19 cellular contexts compared by ENCODE assay signal in genomic region chr16:702341-702740, GRCh38. TPM values are rescaled to one million over a fixed set of nuclear protein-coding genes. Genes with fewer than 3 reads are reported as not detected.
DNase-seq lines count a peak whose midpoint lies in the region; ATAC-seq and TF ChIP-seq lines count a peak whose summit lies in the region.
"Had no signal": no experiment of that assay in that cellular context is flagged by ENCODE, and none has a peak within 500 bp of the region (broad histone marks: within the 10 kb centered on the region; RNA-seq: fewer than 3 reads in every experiment).

No MANE protein-coding gene starts in this region.

- no peaks in the 10 kb centered on the region for H3F3A ChIP-seq in neural cell (ENCODE audit: insufficient read depth, low read length, poor library complexity, severe bottlenecking)

- H3K27me3 ChIP-seq in dorsolateral prefrontal cortex (peaks cover 0 to 74% (median 15%) of the 10 kb centered on the region in 45 donors), neural cell (ENCODE audit: insufficient read depth, low read depth, low read length) (peaks cover 31% of the 10 kb centered on the region)

- H3K36me3 ChIP-seq in neural cell (ENCODE audit: insufficient read depth, low read length), result no peaks in the 10 kb centered on the region

- no peak overlapping the region for H2AFZ ChIP-seq in neural cell (ENCODE audit: low read depth, low read length)

- DNase-seq in T-helper 17 cell, result no peak
- no peak for DNase-seq in dorsolateral prefrontal cortex
- no peak for DNase-seq in dedifferentiated amniotic fluid mesenchymal stem cell (ENCODE audit: extremely low spot score)
- DNase-seq in stimulated activated CD4-positive, alpha-beta T cell treated with anti-CD3 and anti-CD28 coated beads, Interleukin-4, amount 100 ng/mL, for 1 hour, result no peak
- no peak for DNase-seq in NCI-H2171 treated with DMSO at 0.1 percent for 48 hours (lab: John Stamatoyannopoulos, UW)
- DNase-seq in NOMO-1 (lab: John Stamatoyannopoulos, UW; ENCODE audit: unreplicated experiment in 2 of 2), result no peak
- DNase-seq: AML-193; Caco-2; CD4-positive, alpha-beta T cell; DMS153; DMS79; GDM1; GOT3; H7; IMR-90 had no signal

- TF ChIP-seq EP300 in neural cell (conservative IDR thresholded peaks at IDR 0.05; ENCODE audit: poor library complexity, severe bottlenecking), result no peak

- no peaks in the 10 kb centered on the region for H3K9me2 ChIP-seq in neural cell (ENCODE audit: insufficient read depth, low read length)

- TF ChIP-seq CTCF in dorsolateral prefrontal cortex (IDR thresholded peaks at IDR 0.05 in 54 of 56, conservative IDR thresholded peaks at IDR 0.05 in 2 of 56; ENCODE audit: low read depth in 1 of 56, partially characterized antibody in 56 of 56) (no peak), neural cell (IDR thresholded peaks at IDR 0.05; ENCODE audit: poor library complexity, severe bottlenecking) (no peak)

- H3K4me3 ChIP-seq in dorsolateral prefrontal cortex (peak overlapping the region in 52 of 59 donors; percentile 17 to 78 (median 66)), neural cell (ENCODE audit: low read length) (peak overlapping the region; percentile 62)
- H3K4me3 ChIP-seq: A549 had no signal

- H3K36me3 Mint-ChIP-seq in T-helper 17 cell (ENCODE audit: low read depth), result no peaks in the 10 kb centered on the region

- peak overlapping the region in 36 of 59 donors; percentile 7 to 94 (median 60) for H3K27ac ChIP-seq in dorsolateral prefrontal cortex
- H3K27ac ChIP-seq in neural cell (ENCODE audit: low read length), result no peak overlapping the region
- H3K27ac ChIP-seq: A549, C4-2B had no signal

- peaks cover 29% of the 10 kb centered on the region for H3K27me3 Mint-ChIP-seq in T-helper 17 cell

- H4K20me1 ChIP-seq in neural cell (ENCODE audit: insufficient read depth), result peaks cover 50% of the 10 kb centered on the region

- H3K9me3 ChIP-seq in T-helper 17 cell (ENCODE audit: control insufficient read depth, low read length, poor library complexity, severe bottlenecking) (no peaks in the 10 kb centered on the region), neural cell (ENCODE audit: low read length) (no peaks in the 10 kb centered on the region)
- H3K9me3 ChIP-seq: A549, Caco-2 had no signal

- peak overlapping the region; percentile 72 for H3K4me3 Mint-ChIP-seq in T-helper 17 cell
- H3K4me3 Mint-ChIP-seq: CD4-positive, alpha-beta T cell had no signal

- H3K9ac ChIP-seq in neural cell (ENCODE audit: low read length), result no peak overlapping the region

- H3K4me2 ChIP-seq in neural cell (ENCODE audit: low read length), result no peak overlapping the region
- H3K4me2 ChIP-seq: A549 had no signal

- H3K27ac Mint-ChIP-seq in T-helper 17 cell, result no peak overlapping the region
- H3K27ac Mint-ChIP-seq: CD4-positive, alpha-beta T cell had no signal

- peaks cover 12% of the 10 kb centered on the region for H3K4me1 Mint-ChIP-seq in T-helper 17 cell

- H3K79me2 ChIP-seq in neural cell (replicated peaks; ENCODE audit: insufficient read depth, low read length), result peaks cover 43% of the 10 kb centered on the region

- no peak for ATAC-seq in T-helper 17 cell
- ATAC-seq: A549, HCT116 had no signal

- no peak for TF ChIP-seq RAD21 in neural cell (conservative IDR thresholded peaks at IDR 0.05)

- intact Hi-C loops in dorsolateral prefrontal cortex (cut with DNase I), result no loop called here

TF ChIP-seq in neural cell, 6 proteins besides CTCF, POLR2A, EP300 and RAD21:
- TF ChIP-seq TAF1 (IDR thresholded peaks at IDR 0.05; ENCODE audit: low read depth), result no peak
- no peak for TF ChIP-seq EZH2 (IDR thresholded peaks at IDR 0.05; ENCODE audit: borderline replicate concordance, insufficient read depth, low read length, poor library complexity, severe bottlenecking)
- no peak for TF ChIP-seq SMC3 (conservative IDR thresholded peaks at IDR 0.05; ENCODE audit: poor library complexity)
- no peak for TF ChIP-seq REST (IDR thresholded peaks at IDR 0.05; ENCODE audit: borderline replicate concordance)
- no peak for TF ChIP-seq MXI1 (conservative IDR thresholded peaks at IDR 0.05; ENCODE audit: poor library complexity, severe bottlenecking)
- TF ChIP-seq POLR2AphosphoS5 (IDR thresholded peaks at IDR 0.05), result no peak

RNA-seq across cellular contexts. Expression of gene FBXL16, which starts 3.3 kb away (rescaled TPM):
- total RNA-seq in T-helper 17 cell (10 to 100 TPM; 29.0 to 35.3 TPM), dorsolateral prefrontal cortex (100 to 1,000 TPM; 121 to 658 (median 421) TPM)
- polyA plus RNA-seq in neural cell, result 3.4 and 6.1 TPM in 2 replicates
- polyA minus RNA-seq in neural cell, result 8.0 and 10.8 TPM in 2 replicates

RNA-seq across cellular contexts. Expression of gene WDR24, which starts 12.1 kb away (rescaled TPM):
- total RNA-seq in T-helper 17 cell (10 to 100 TPM in 1 of 2 donors, 1 to 10 TPM in 1; 9.0 to 11.7 TPM), dorsolateral prefrontal cortex (10 to 100 TPM; 12.4 to 22.0 (median 17.5) TPM)
- polyA plus RNA-seq in neural cell, result 23.0 and 28.8 TPM in 2 replicates
- polyA minus RNA-seq in neural cell, result 12.4 and 12.6 TPM in 2 replicates

RNA-seq across cellular contexts. Expression of gene METRN, which starts 12.6 kb away (rescaled TPM):
- total RNA-seq in T-helper 17 cell (1 to 10 TPM; 3.8 to 4.3 TPM), dorsolateral prefrontal cortex (100 to 1,000 TPM in 119 of 120 experiments, 10 to 100 TPM in 1; 84.0 to 448 (median 154) TPM)
- 37.6 and 56.1 TPM in 2 replicates for polyA plus RNA-seq in neural cell
- 16.4 and 20.0 TPM in 2 replicates for polyA minus RNA-seq in neural cell

RNA-seq across cellular contexts. Expression of gene JMJD8, which starts 18.2 kb away (rescaled TPM):
- 10 to 100 TPM; 28.0 to 36.1 TPM for total RNA-seq in T-helper 17 cell
- 10 to 100 TPM; 19.0 to 50.5 (median 30.3) TPM for total RNA-seq in dorsolateral prefrontal cortex
- polyA plus RNA-seq in neural cell, result 44.7 and 51.6 TPM in 2 replicates
- polyA minus RNA-seq in neural cell, result 19.4 and 23.6 TPM in 2 replicates

RNA-seq across cellular contexts. Expression of gene ANTKMT, which starts 18.6 kb away (rescaled TPM):
- total RNA-seq in T-helper 17 cell (10 to 100 TPM; 10.3 to 11.8 TPM), dorsolateral prefrontal cortex (10 to 100 TPM; 38.5 to 95.7 (median 64.7) TPM)
- 73.4 and 98.7 TPM in 2 replicates for polyA plus RNA-seq in neural cell
- polyA minus RNA-seq in neural cell, result 10.5 and 18.7 TPM in 2 replicates

Comparison
In these comparisons a context has a peak if more than half of its experiments do, and no peak if none do; other contexts are left out.
1. RNA of gene METRN, which starts 12.6 kb away (total RNA-seq): 84.0 to 448 TPM in dorsolateral prefrontal cortex; 3.8 to 4.3 TPM in T-helper 17 cell; every median in the first group is over 10 times any median in the second.